ENCODE assay signal across 3 cellular contexts in genomic region chr1:53622531-53622930, GRCh38.
TF ChIP-seq lines count a peak whose summit lies in the region.

No MANE protein-coding gene starts in this region.

TF ChIP-seq in GM23338, 12 proteins besides CTCF, POLR2A, EP300 and RAD21 (continues in another document):
- TF ChIP-seq CREB1 (CRISPR knock-in tag; IDR thresholded peaks at IDR 0.05; ENCODE audit: low read depth) (no peak), POLR2AphosphoS5 (IDR thresholded peaks at IDR 0.05; ENCODE audit: low read depth) (no peak), ZNF114 (CRISPR knock-in tag; IDR thresholded peaks at IDR 0.05) (no peak), EZH2 (IDR thresholded peaks at IDR 0.05; ENCODE audit: low read depth, unreplicated experiment) (no peak), EZH2phosphoT487 (IDR thresholded peaks at IDR 0.05; ENCODE audit: unreplicated experiment) (no peak)
- TF ChIP-seq, protein P1, sequence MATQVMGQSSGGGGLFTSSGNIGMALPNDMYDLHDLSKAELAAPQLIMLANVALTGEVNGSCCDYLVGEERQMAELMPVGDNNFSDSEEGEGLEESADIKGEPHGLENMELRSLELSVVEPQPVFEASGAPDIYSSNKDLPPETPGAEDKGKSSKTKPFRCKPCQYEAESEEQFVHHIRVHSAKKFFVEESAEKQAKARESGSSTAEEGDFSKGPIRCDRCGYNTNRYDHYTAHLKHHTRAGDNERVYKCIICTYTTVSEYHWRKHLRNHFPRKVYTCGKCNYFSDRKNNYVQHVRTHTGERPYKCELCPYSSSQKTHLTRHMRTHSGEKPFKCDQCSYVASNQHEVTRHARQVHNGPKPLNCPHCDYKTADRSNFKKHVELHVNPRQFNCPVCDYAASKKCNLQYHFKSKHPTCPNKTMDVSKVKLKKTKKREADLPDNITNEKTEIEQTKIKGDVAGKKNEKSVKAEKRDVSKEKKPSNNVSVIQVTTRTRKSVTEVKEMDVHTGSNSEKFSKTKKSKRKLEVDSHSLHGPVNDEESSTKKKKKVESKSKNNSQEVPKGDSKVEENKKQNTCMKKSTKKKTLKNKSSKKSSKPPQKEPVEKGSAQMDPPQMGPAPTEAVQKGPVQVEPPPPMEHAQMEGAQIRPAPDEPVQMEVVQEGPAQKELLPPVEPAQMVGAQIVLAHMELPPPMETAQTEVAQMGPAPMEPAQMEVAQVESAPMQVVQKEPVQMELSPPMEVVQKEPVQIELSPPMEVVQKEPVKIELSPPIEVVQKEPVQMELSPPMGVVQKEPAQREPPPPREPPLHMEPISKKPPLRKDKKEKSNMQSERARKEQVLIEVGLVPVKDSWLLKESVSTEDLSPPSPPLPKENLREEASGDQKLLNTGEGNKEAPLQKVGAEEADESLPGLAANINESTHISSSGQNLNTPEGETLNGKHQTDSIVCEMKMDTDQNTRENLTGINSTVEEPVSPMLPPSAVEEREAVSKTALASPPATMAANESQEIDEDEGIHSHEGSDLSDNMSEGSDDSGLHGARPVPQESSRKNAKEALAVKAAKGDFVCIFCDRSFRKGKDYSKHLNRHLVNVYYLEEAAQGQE (IDR thresholded peaks at IDR 0.05; ENCODE audit: unreplicated experiment) = no peak

TF ChIP-seq in WTC11, 78 proteins besides CTCF, POLR2A, EP300 and RAD21:
- TF ChIP-seq, protein P2, sequence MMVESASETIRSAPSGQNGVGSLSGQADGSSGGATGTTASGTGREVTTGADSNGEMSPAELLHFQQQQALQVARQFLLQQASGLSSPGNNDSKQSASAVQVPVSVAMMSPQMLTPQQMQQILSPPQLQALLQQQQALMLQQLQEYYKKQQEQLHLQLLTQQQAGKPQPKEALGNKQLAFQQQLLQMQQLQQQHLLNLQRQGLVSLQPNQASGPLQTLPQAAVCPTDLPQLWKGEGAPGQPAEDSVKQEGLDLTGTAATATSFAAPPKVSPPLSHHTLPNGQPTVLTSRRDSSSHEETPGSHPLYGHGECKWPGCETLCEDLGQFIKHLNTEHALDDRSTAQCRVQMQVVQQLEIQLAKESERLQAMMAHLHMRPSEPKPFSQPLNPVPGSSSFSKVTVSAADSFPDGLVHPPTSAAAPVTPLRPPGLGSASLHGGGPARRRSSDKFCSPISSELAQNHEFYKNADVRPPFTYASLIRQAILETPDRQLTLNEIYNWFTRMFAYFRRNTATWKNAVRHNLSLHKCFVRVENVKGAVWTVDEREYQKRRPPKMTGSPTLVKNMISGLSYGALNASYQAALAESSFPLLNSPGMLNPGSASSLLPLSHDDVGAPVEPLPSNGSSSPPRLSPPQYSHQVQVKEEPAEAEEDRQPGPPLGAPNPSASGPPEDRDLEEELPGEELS (CRISPR knock-in tag; IDR thresholded peaks at IDR 0.05) = no peak
- TF ChIP-seq, protein P3, sequence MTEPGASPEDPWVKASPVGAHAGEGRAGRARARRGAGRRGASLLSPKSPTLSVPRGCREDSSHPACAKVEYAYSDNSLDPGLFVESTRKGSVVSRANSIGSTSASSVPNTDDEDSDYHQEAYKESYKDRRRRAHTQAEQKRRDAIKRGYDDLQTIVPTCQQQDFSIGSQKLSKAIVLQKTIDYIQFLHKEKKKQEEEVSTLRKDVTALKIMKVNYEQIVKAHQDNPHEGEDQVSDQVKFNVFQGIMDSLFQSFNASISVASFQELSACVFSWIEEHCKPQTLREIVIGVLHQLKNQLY (CRISPR knock-in tag; IDR thresholded peaks at IDR 0.05) = no peak

TF ChIP-seq in H1, 55 proteins besides CTCF, POLR2A, EP300 and RAD21:
- TF ChIP-seq HDAC6 (IDR thresholded peaks at IDR 0.05; ENCODE audit: low read depth, low read length) (no peak), JUN (IDR thresholded peaks at IDR 0.05; ENCODE audit: low read depth, low read length) (no peak), BRCA1 (IDR thresholded peaks at IDR 0.05; ENCODE audit: low read depth, low read length) (no peak), SP1 (IDR thresholded peaks at IDR 0.05; ENCODE audit: low read depth, low read length) (no peak)
